Comparison of ENCODE assay signal across 12 cellular contexts in the genomic region with DNA sequence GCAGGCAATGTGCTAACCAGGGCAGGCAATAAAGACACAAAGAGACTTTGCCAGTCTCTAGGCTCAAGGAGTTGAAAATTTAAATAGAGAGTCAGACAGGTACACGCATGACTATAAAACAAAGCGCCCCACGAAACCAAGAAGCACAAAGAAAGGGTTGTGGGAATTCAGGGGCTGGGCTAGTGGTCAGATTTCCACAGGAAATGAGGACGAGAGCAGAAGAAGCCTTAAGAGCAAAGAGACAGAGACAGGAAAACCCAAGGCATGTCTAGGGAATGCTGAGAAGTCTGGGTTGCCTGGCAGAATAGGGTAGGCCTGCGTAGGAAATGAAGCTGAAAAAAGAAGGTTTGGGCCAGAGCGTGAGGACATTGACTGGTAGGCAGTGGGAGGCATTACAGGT. TPM values are rescaled to one million over a fixed set of nuclear protein-coding genes. Genes with fewer than 3 reads are reported as not detected.
DNase-seq lines count a peak whose midpoint lies in the region; ATAC-seq and TF ChIP-seq lines count a peak whose summit lies in the region.
"Had no signal": no experiment of that assay in that cellular context is flagged by ENCODE, and none has a peak within 500 bp of the region (broad histone marks: within the 10 kb centered on the region; RNA-seq: fewer than 3 reads in every experiment).

No MANE protein-coding gene starts in this region.

- no peak overlapping the region for H3K4me2 ChIP-seq in mesendoderm (ENCODE audit: low read length)

- H4K8ac ChIP-seq in mesendoderm (ENCODE audit: low read depth, low read length), result no peak overlapping the region

- DNase-seq in left ventricle myocardium inferior, result no peak
- DNase-seq in Right ventricle myocardium inferior (ENCODE audit: missing footprints), result no peak
- DNase-seq in chondrocyte (ENCODE audit: low spot score), result no peak
- DNase-seq in mesendoderm, result no peak
- DNase-seq in upper lobe of right lung, result no peak
- DNase-seq in COLO829 (ENCODE audit: low spot score), result no peak
- no peak for DNase-seq in tibial artery
- DNase-seq: activated CD8-positive, alpha-beta memory T cell treated with anti-CD3 and anti-CD28 coated beads, Interleukin-2, amount 50 U/mL, for 4 hours; NCI-H1694 treated with DMSO at 0.1 percent for 48 hours; stimulated activated CD4-positive, alpha-beta T cell treated with anti-CD3 and anti-CD28 coated beads, Interleukin-4, amount 100 ng/mL, for 24 hours had no signal

- no peak overlapping the region for H3K4ac ChIP-seq in mesendoderm (ENCODE audit: low read depth, low read length)

- H3K23ac ChIP-seq in mesendoderm (ENCODE audit: low read length), result no peak overlapping the region

- H3K4me3 ChIP-seq in left ventricle myocardium inferior (peak overlapping the region; percentile 15), mesendoderm (ENCODE audit: low read length) (no peak overlapping the region), upper lobe of right lung (no peak overlapping the region), tibial artery (no peak overlapping the region)

- H3K27me3 ChIP-seq in left ventricle myocardium inferior (ENCODE audit: low read depth) (no peaks in the 10 kb centered on the region), mesendoderm (ENCODE audit: insufficient read depth, low read length, poor library complexity) (no peaks in the 10 kb centered on the region), upper lobe of right lung (no peaks in the 10 kb centered on the region), tibial artery (peaks cover 0 to 3% of the 10 kb centered on the region in 2 donors)

- ATAC-seq in Right ventricle myocardium inferior (no peak), upper lobe of right lung (no peak), HG02588 (IDR thresholded peaks at IDR 0.05; ENCODE audit: unreplicated experiment) (no peak)

- H3K9ac ChIP-seq in mesendoderm (ENCODE audit: low read length), result no peak overlapping the region

- H2AK5ac ChIP-seq in mesendoderm (ENCODE audit: low read length), result no peak overlapping the region

- H3K79me1 ChIP-seq in mesendoderm (ENCODE audit: low read length), result no peaks in the 10 kb centered on the region

- H3K56ac ChIP-seq in mesendoderm (ENCODE audit: low read length), result no peak overlapping the region

- H2BK15ac ChIP-seq in mesendoderm (replicated peaks; ENCODE audit: low read depth), result no peak overlapping the region

- TF ChIP-seq CTCF in left ventricle myocardium inferior (IDR thresholded peaks at IDR 0.05; ENCODE audit: borderline replicate concordance) (no peak), chondrocyte (IDR thresholded peaks at IDR 0.05) (no peak), upper lobe of right lung (IDR thresholded peaks at IDR 0.05) (no peak), tibial artery (IDR thresholded peaks at IDR 0.05) (no peak)

- peaks cover 11% of the 10 kb centered on the region for H3K27me3 Mint-ChIP-seq in chondrocyte (ENCODE audit: low read depth)

- no peak overlapping the region for H4K5ac ChIP-seq in mesendoderm (ENCODE audit: low read length)

- no CpG with 5 or more reads among the region's 6 CpGs for WGBS in mesendoderm (ENCODE audit: extremely low coverage, insufficient coverage, low lambda C conversion rate)

- H3K18ac ChIP-seq in mesendoderm (ENCODE audit: low read length), result peak overlapping the region; percentile 9

- no peaks in the 10 kb centered on the region for H3K9me3 Mint-ChIP-seq in chondrocyte (ENCODE audit: low read depth)

- no peak overlapping the region for H2BK120ac ChIP-seq in mesendoderm (ENCODE audit: low read depth, low read length)

- no peak overlapping the region for H2BK5ac ChIP-seq in mesendoderm (ENCODE audit: low read length)

- H3K36me3 Mint-ChIP-seq in chondrocyte (ENCODE audit: low read depth), result no peaks in the 10 kb centered on the region

- H3K4me3 Mint-ChIP-seq in chondrocyte (ENCODE audit: unreplicated experiment), result no peak overlapping the region
- H3K4me3 Mint-ChIP-seq: neural crest cell had no signal

- peak overlapping the region; percentile 91 for H3K27ac ChIP-seq in left ventricle myocardium inferior (replicated peaks)
- no peak overlapping the region for H3K27ac ChIP-seq in mesendoderm (ENCODE audit: low read depth, low read length)
- peak overlapping the region; percentile 74 for H3K27ac ChIP-seq in upper lobe of right lung
- H3K27ac ChIP-seq in tibial artery, result no peak overlapping the region

- H3K4me1 Mint-ChIP-seq in chondrocyte (ENCODE audit: low read depth), result peaks cover 19% of the 10 kb centered on the region

- H3K36me3 ChIP-seq in left ventricle myocardium inferior (no peaks in the 10 kb centered on the region), mesendoderm (ENCODE audit: control insufficient read depth, insufficient read depth, low read length) (no peaks in the 10 kb centered on the region), upper lobe of right lung (no peaks in the 10 kb centered on the region), tibial artery (no peaks in the 10 kb centered on the region)

- H3K27ac Mint-ChIP-seq in chondrocyte (ENCODE audit: unreplicated experiment), result peak overlapping the region; percentile 85

- H3K4me1 ChIP-seq in left ventricle myocardium inferior (peaks cover 76% of the 10 kb centered on the region), mesendoderm (ENCODE audit: control insufficient read depth, low read depth, low read length) (no peaks in the 10 kb centered on the region), upper lobe of right lung (peaks cover 17% of the 10 kb centered on the region), tibial artery (peaks cover 0 to 16% (median 8%) of the 10 kb centered on the region in 4 donors)

- intact Hi-C loops in left ventricle myocardium inferior (cut with micrococcal nuclease), result no loop called here
- intact Hi-C loops in Right ventricle myocardium inferior (cut with DNase I), result loop anchor here (5.0 kb wide), 1 partner anchor 51 kb away; a partner anchor contains a TSS
- intact Hi-C loops in upper lobe of right lung (cut with DNase I), result no loop called here
- intact Hi-C loops in tibial artery (cut with DNase I; ENCODE audit: low total_unique reads), result no loop called here

- H3K9me3 ChIP-seq in left ventricle myocardium inferior (replicated peaks) (no peaks in the 10 kb centered on the region), upper lobe of right lung (no peaks in the 10 kb centered on the region), tibial artery (no peaks in the 10 kb centered on the region)

- H3K79me2 ChIP-seq in mesendoderm (ENCODE audit: control insufficient read depth, insufficient read depth, low read length), result no peaks in the 10 kb centered on the region

RNA-seq across cellular contexts. Expression of a gene that starts 51.6 kb away (rescaled TPM):
- total RNA-seq in left ventricle myocardium inferior, result 144 TPM
- total RNA-seq in Right ventricle myocardium inferior, result 95.4 TPM
- total RNA-seq in chondrocyte, result 1.3 to 5.1 TPM (median 1.8 TPM) in 3 replicates
- polyA plus RNA-seq in mesendoderm (2013, experiment 1 of 2), result 8.0 TPM
- polyA plus RNA-seq in mesendoderm (2013, experiment 2 of 2), result 8.5 TPM
- 43.5 TPM for total RNA-seq in upper lobe of right lung

Comparison
In these comparisons a context has a peak if more than half of its experiments do, and no peak if none do; other contexts are left out.
1. H3K27ac ChIP-seq: peak in left ventricle myocardium inferior (single experiment) and upper lobe of right lung (single experiment); none in mesendoderm (single experiment) and tibial artery (0 of 2).